7 cellular contexts compared by ENCODE assay signal in the genomic region with DNA sequence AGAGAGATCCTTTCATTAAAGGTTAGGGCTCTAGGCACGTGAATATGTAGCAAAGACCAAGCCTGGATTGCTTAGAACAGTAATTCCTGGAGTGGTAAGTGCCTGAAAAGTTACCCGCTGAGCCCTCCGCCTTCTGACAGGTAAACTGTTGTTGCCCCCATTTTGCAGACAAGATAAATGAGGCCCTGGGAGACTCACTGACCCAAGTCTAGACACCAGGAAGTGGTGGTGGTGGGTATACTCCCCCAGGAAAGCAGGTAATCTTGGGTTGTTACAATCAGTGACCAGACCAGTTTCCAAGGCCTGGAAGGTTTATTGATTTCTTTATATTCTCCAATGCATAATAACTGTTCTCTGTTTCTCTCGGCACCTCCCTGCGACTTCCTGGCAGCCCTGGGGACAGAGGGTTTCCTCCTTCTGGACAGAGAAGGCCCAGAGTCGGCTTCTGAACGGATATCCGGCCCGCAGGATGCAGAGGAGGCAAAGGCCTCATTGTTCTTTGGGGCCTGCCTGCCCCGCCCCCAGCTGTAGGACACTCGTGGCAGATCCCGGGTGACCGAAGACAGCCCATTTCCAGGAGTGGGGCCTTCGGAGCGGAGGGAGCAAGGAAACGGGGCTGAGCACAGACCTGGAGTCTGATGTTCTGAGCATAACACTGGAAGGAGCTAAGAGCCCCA.
DNase-seq lines count a peak whose midpoint lies in the region; ATAC-seq and TF ChIP-seq lines count a peak whose summit lies in the region.

No MANE protein-coding gene starts in this region.

- ATAC-seq in GM18502 (IDR thresholded peaks at IDR 0.05; ENCODE audit: poor library complexity, unreplicated experiment) = peak; percentile 23
- ATAC-seq in HG03095 (IDR thresholded peaks at IDR 0.05; ENCODE audit: unreplicated experiment) = peak; percentile 23

- peak overlapping the region; percentile 86 for H3K4me3 ChIP-seq in brain microvascular endothelial cell (ENCODE audit: low read depth, low read length)

- no peak for TF ChIP-seq CTCF in brain microvascular endothelial cell (IDR thresholded peaks at IDR 0.05; ENCODE audit: low read depth, low read length, missing control alignments)

- H3K27ac ChIP-seq in brain microvascular endothelial cell = peak overlapping the region; percentile 81

- DNase-seq in SW 1271 (lab: John Stamatoyannopoulos, UW) = peak; percentile 15 to 43
- DNase-seq in brain microvascular endothelial cell = no peak
- peak; percentile 20 for DNase-seq in inferior parietal cortex (ENCODE audit: extremely low spot score)
- peak; percentile 34 for DNase-seq in stimulated activated CD4-positive, alpha-beta T cell treated with anti-CD3 and anti-CD28 coated beads, Interleukin-12 subunit alpha, Interleukin-12 subunit beta, amount 100 ng/mL, for 4 hours
- no peak for DNase-seq in NCI-H2196 treated with DMSO at 0.1 percent for 48 hours (lab: John Stamatoyannopoulos, UW; ENCODE audit: unreplicated experiment)

- in situ Hi-C loops in brain microvascular endothelial cell (cut with HindIII; ENCODE audit: low pct_ligation_motif_present, low sequenced_read_pairs) = loop anchor here (25.0 kb wide), 1 partner anchor 206 kb away; no protein-coding TSS in a partner anchor

- H3K27me3 ChIP-seq in brain microvascular endothelial cell (replicated peaks) = no peaks in the 10 kb centered on the region

- no peaks in the 10 kb centered on the region for H3K36me3 ChIP-seq in brain microvascular endothelial cell (replicated peaks)

Comparison
In these comparisons a context has a peak if more than half of its experiments do, and no peak if none do; other contexts are left out.
1. DNase-seq: peak in SW 1271 (2 of 2), inferior parietal cortex (single experiment) and stimulated activated CD4-positive, alpha-beta T cell treated with anti-CD3 and anti-CD28 coated beads, Interleukin-12 subunit alpha, Interleukin-12 subunit beta, amount 100 ng/mL, for 4 hours (single experiment); none in brain microvascular endothelial cell (single experiment) and NCI-H2196 treated with DMSO at 0.1 percent for 48 hours (single experiment).